12 cellular contexts compared by ENCODE assay signal in genomic region chr4:10020871-10021676, GRCh38. TPM values are rescaled to one million over a fixed set of nuclear protein-coding genes. Genes with fewer than 3 reads are reported as not detected.
A peak's percentile ranks its signal among the peaks of the same experiment; 100 is the strongest.
DNase-seq lines count a peak whose midpoint lies in the region; ATAC-seq and TF ChIP-seq lines count a peak whose summit lies in the region.
"Had no signal": no experiment of that assay in that cellular context is flagged by ENCODE, and none has a peak within 500 bp of the region (broad histone marks: within the 10 kb centered on the region; RNA-seq: fewer than 3 reads in every experiment).

SLC2A9 (minus strand) TSS chr4:10021497; CDS start chr4:10021429, 68 bp downstream.

- in situ Hi-C loops in KBM-7 (cut with MboI; ENCODE audit: low pct_unique_long_range_greater_than_20kb, low sequenced_read_pairs), result no loop called here

- peak within 1 kb of the TSS in 4 of 6 donors; percentile 36 to 74 (median 54) for H3K27ac Mint-ChIP-seq in naive B cell

- H3K9me3 Mint-ChIP-seq in naive B cell, result no peaks in the 10 kb centered on the region

- H3K36me3 ChIP-seq in heart left ventricle (no peaks in the 10 kb centered on the region), aorta (ENCODE audit: control insufficient read depth in 1 of 2, insufficient read depth in 2 of 2, low read length in 1 of 2) (no peaks in the 10 kb centered on the region)

- H3K27ac ChIP-seq in heart left ventricle (peak within 1 kb of the TSS; percentile 41 to 94 (median 89)), aorta (ENCODE audit: low read depth in 1 of 2, low read length in 2 of 2) (peak within 1 kb of the TSS in 1 of 2 donors; percentile 23)
- H3K27ac ChIP-seq: KMS-11 had no signal

- H3K9me3 ChIP-seq in heart left ventricle (no peaks in the 10 kb centered on the region), aorta (ENCODE audit: control insufficient read depth, low read length) (no peaks in the 10 kb centered on the region)

- TF ChIP-seq CTCF in heart left ventricle (IDR thresholded peaks at IDR 0.05) (no peak), epithelial cell of proximal tubule (conservative IDR thresholded peaks at IDR 0.05; ENCODE audit: low read depth, low read length) (no peak)

- no peak for TF ChIP-seq POLR2A in heart left ventricle (IDR thresholded peaks at IDR 0.05)

- H3K4me1 Mint-ChIP-seq in naive B cell, result peaks cover 33 to 55% (median 41%) of the 10 kb centered on the region in 3 donors

- H3K4me1 ChIP-seq in heart left ventricle (peaks cover 5 to 74% (median 42%) of the 10 kb centered on the region in 12 donors), aorta (ENCODE audit: control insufficient read depth in 1 of 2, insufficient read depth in 2 of 2, low read length in 2 of 2) (no peaks in the 10 kb centered on the region)

- peaks cover 0 to 6% (median 0%) of the 10 kb centered on the region in 3 donors for H3K27me3 Mint-ChIP-seq in naive B cell

- peak in 2 of 5 donors; percentile 49 to 59 for DNase-seq in heart left ventricle
- no peak for DNase-seq in cardiac septum (ENCODE audit: low spot score)
- DNase-seq in epithelial cell of proximal tubule (ENCODE audit: low read depth), result no peak
- no peak for DNase-seq in naive B cell
- DNase-seq in aorta, result peak; percentile 75
- no peak for DNase-seq in COLO668 (lab: John Stamatoyannopoulos, UW; ENCODE audit: unreplicated experiment)
- DNase-seq in KBM-7, result no peak
- DNase-seq: effector CD8-positive, alpha-beta T cell; PC-3 had no signal

- H3K27me3 ChIP-seq in heart left ventricle (no peaks in the 10 kb centered on the region), aorta (ENCODE audit: control insufficient read depth in 1 of 2, insufficient read depth in 2 of 2, low read length in 1 of 2) (no peaks in the 10 kb centered on the region)

- 62 to 72% (median 67%) methylated on average over 10 to 17 of the region's 17 CpGs for WGBS in heart left ventricle, 4 donors
- WGBS in aorta, 2 donors, result 67 to 69% methylated on average over 17 of the region's 17 CpGs

- intact Hi-C loops in heart left ventricle (cut with DNase I), result loop anchor here in 4 of 10 donors (5.0 to 10.0 kb wide), 3 partner anchors 94 to 329 kb away; partner anchors contain the start of gene WDR1 (in 3 of the 4)
- intact Hi-C loops in cardiac septum (cut with DNase I), result no loop called here
- intact Hi-C loops in aorta (cut with DNase I), result loop anchor here in 1 of 2 donors (10.0 kb wide), 1 partner anchor 326 kb away; no protein-coding TSS in a partner anchor

- no peaks in the 10 kb centered on the region for H3K36me3 Mint-ChIP-seq in naive B cell

- H3K4me3 Mint-ChIP-seq in naive B cell, result peak within 1 kb of the TSS in 4 of 8 donors; percentile 12 to 82 (median 64)

- H3K4me3 ChIP-seq in heart left ventricle (peak within 1 kb of the TSS in 1 of 12 donors; percentile 48), epithelial cell of proximal tubule (ENCODE audit: low read depth, low read length) (peak within 1 kb of the TSS; percentile 79), aorta (ENCODE audit: low read length in 2 of 2) (no peak within 1 kb of the TSS)

- ATAC-seq in heart left ventricle (no peak), naive B cell (ENCODE audit: low read depth in 2 of 2) (no peak), aorta (ENCODE audit: low FRiP score) (no peak), GM21447 (IDR thresholded peaks at IDR 0.05; ENCODE audit: unreplicated experiment) (no peak)
- ATAC-seq: PC-3 had no signal

RNA-seq across cellular contexts. Expression of gene SLC2A9, which starts in this region (rescaled TPM):
- total RNA-seq in heart left ventricle (10 to 100 TPM in 1 of 9 donors, 1 to 10 TPM in 8; 1.6 to 15.1 (median 5.9) TPM), cardiac septum (5.5 TPM), epithelial cell of proximal tubule (0.80 and 2.0 TPM in 2 replicates), aorta (10 to 100 TPM; 11.0 to 16.5 TPM)
- polyA plus RNA-seq in heart left ventricle (1 to 10 TPM; 2.1 to 3.1 TPM), naive B cell (ENCODE audit: low read depth in 6 of 6) (1 to 10 TPM in 3 of 6 donors, under 1 TPM in 2, not detected in 1; 0.52 to 1.4 (median 1.3) TPM), aorta (1 to 10 TPM; 2.1 to 8.1 TPM)
- polyA plus RNA-seq: neural cell had no signal

Comparison
In these comparisons a context has a peak if more than half of its experiments do, and no peak if none do; other contexts are left out.
1. DNase-seq: peak in aorta (2 of 2); none in cardiac septum (single experiment), epithelial cell of proximal tubule (single experiment), naive B cell (single experiment), COLO668 (single experiment) and KBM-7 (single experiment).